9 cellular contexts compared by ENCODE assay signal in the genomic region with DNA sequence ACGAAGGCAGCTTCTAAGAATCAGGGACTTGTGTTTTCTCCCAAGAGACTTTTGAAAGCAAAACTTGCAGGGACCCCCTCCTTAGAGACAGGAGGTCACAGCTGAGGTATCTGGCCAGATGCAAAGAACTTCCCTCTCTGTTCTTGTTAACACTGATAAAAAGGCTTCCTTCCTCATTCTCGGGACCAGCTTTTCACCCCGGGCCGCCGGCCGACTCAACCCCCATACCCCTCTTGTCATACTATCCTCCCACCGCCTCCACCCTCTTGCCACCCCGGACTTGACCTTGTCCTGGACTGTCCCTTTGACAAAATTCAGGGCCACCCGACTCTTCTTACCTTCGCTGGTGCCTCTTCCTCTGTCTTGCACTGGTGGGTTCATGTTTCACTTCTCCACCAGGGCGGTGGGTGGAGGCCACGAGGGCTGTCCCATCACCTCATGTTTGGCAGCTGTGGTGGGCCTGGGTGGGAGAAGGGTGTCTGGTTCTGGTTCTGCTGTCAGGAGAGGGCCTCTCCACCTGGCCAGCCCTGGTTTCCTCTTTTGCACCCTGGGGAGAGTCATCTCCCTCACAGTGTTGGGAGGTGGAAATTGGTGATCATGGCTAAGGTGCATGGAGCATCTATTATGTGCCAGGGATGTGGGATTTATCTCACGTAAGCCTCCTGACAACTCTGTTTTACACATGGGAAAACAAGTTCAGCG. TPM values are rescaled to one million over a fixed set of nuclear protein-coding genes. Genes with fewer than 3 reads are reported as not detected.
DNase-seq lines count a peak whose midpoint lies in the region; ATAC-seq and TF ChIP-seq lines count a peak whose summit lies in the region.
"Had no signal": no experiment of that assay in that cellular context is flagged by ENCODE, and none has a peak within 500 bp of the region (broad histone marks: within the 10 kb centered on the region; RNA-seq: fewer than 3 reads in every experiment).

No MANE protein-coding gene starts in this region.

- H3K36me3 Mint-ChIP-seq in dendritic cell treated with granulocyte-macrophage colony-stimulating factor and Interleukin-4, amounts not matched to agents 40 ng/mL and 50 ng/mL, for 4 days (ENCODE audit: low read depth) = no peaks in the 10 kb centered on the region

- peak overlapping the region; percentile 24 for H3K4me3 Mint-ChIP-seq in dendritic cell treated with granulocyte-macrophage colony-stimulating factor and Interleukin-4, amounts not matched to agents 40 ng/mL and 50 ng/mL, for 4 days

- H3K27me3 Mint-ChIP-seq in dendritic cell treated with granulocyte-macrophage colony-stimulating factor and Interleukin-4, amounts not matched to agents 40 ng/mL and 50 ng/mL, for 4 days = no peaks in the 10 kb centered on the region

- no peaks in the 10 kb centered on the region for H3K36me3 ChIP-seq in GM06990 (ENCODE audit: control insufficient read depth, insufficient read depth, low read length)

- TF ChIP-seq CTCF in GM06990 (IDR thresholded peaks at IDR 0.05; ENCODE audit: insufficient read depth, low read length, poor library complexity, severe bottlenecking) = no peak

- intact Hi-C loops in dendritic cell treated with granulocyte-macrophage colony-stimulating factor and Interleukin-4, amounts not matched to agents 40 ng/mL and 50 ng/mL, for 4 days (cut with micrococcal nuclease) = loop anchor here (1.0 to 5.0 kb wide), 3 partner anchors 8 to 34 kb away; a partner anchor contains a TSS

- H3K4me3 ChIP-seq in GM06990 (replicated peaks; ENCODE audit: low read depth, low read length) = peak overlapping the region; percentile 21
- H3K4me3 ChIP-seq: psoas muscle had no signal

- ATAC-seq in GM19455 (IDR thresholded peaks at IDR 0.05; ENCODE audit: unreplicated experiment) (peak; percentile 53), HG03442 (IDR thresholded peaks at IDR 0.05; ENCODE audit: unreplicated experiment) (peak; percentile 45)

- no peaks in the 10 kb centered on the region for H3K27me3 ChIP-seq in GM06990 (replicated peaks; ENCODE audit: control insufficient read depth, insufficient read depth, low read length)

- peaks cover 81% of the 10 kb centered on the region for H3K4me1 Mint-ChIP-seq in dendritic cell treated with granulocyte-macrophage colony-stimulating factor and Interleukin-4, amounts not matched to agents 40 ng/mL and 50 ng/mL, for 4 days (ENCODE audit: low read depth)

- peak; percentile 89 for DNase-seq in GM06990 (ENCODE audit: extremely low read depth, insufficient read length)
- DNase-seq in NCI-H2081 treated with DMSO at 0.1 percent for 48 hours (lab: John Stamatoyannopoulos, UW) = no peak
- no peak for DNase-seq in A172 (ENCODE audit: low spot score)
- DNase-seq in NCI-H446 (lab: John Stamatoyannopoulos, UW) = no peak
- DNase-seq in HuH-7 (ENCODE audit: low spot score) = no peak
- DNase-seq: psoas muscle had no signal

- H3K27ac Mint-ChIP-seq in dendritic cell treated with granulocyte-macrophage colony-stimulating factor and Interleukin-4, amounts not matched to agents 40 ng/mL and 50 ng/mL, for 4 days = peak overlapping the region; percentile 94

- no peaks in the 10 kb centered on the region for H3K9me3 Mint-ChIP-seq in dendritic cell treated with granulocyte-macrophage colony-stimulating factor and Interleukin-4, amounts not matched to agents 40 ng/mL and 50 ng/mL, for 4 days

RNA-seq across cellular contexts. Expression of a gene that starts 32.5 kb away (rescaled TPM):
- total RNA-seq in A172 (2014; rRNA removed; shearing (Covaris generic)) = 91.4 and 96.0 TPM in 2 replicates
